2 cellular contexts compared by ENCODE assay signal in the genomic region with DNA sequence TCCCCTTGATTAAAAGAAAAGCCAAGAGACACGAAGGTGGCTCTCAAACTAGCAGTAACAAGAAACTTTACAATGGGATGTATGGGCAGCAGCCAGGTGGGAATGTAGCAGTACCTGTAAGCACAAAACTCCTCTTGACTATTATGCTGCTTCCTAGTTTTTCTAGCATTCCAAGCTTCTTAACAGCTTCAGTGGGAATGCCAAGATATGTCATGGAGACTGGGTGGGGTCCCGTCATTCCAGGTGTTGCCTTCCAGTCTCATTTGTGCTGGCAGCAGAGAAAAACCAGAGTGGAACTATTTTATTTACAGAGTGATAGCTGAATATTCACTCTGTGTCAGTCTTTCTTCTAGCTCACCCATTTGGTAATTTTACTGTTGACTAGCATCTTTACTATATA.
TF ChIP-seq lines count a peak whose summit lies in the region.

No MANE protein-coding gene starts in this region.

TF ChIP-seq in WTC11, 78 proteins besides CTCF, POLR2A, EP300 and RAD21:
- TF ChIP-seq, protein P1, sequence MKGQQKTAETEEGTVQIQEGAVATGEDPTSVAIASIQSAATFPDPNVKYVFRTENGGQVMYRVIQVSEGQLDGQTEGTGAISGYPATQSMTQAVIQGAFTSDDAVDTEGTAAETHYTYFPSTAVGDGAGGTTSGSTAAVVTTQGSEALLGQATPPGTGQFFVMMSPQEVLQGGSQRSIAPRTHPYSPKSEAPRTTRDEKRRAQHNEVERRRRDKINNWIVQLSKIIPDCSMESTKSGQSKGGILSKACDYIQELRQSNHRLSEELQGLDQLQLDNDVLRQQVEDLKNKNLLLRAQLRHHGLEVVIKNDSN (CRISPR knock-in tag; IDR thresholded peaks at IDR 0.05): no peak
- no peak for TF ChIP-seq ETV6 (CRISPR knock-in tag; IDR thresholded peaks at IDR 0.05)
- no peak for TF ChIP-seq NFE2L1 (CRISPR knock-in tag; IDR thresholded peaks at IDR 0.05)
- TF ChIP-seq, protein P2, sequence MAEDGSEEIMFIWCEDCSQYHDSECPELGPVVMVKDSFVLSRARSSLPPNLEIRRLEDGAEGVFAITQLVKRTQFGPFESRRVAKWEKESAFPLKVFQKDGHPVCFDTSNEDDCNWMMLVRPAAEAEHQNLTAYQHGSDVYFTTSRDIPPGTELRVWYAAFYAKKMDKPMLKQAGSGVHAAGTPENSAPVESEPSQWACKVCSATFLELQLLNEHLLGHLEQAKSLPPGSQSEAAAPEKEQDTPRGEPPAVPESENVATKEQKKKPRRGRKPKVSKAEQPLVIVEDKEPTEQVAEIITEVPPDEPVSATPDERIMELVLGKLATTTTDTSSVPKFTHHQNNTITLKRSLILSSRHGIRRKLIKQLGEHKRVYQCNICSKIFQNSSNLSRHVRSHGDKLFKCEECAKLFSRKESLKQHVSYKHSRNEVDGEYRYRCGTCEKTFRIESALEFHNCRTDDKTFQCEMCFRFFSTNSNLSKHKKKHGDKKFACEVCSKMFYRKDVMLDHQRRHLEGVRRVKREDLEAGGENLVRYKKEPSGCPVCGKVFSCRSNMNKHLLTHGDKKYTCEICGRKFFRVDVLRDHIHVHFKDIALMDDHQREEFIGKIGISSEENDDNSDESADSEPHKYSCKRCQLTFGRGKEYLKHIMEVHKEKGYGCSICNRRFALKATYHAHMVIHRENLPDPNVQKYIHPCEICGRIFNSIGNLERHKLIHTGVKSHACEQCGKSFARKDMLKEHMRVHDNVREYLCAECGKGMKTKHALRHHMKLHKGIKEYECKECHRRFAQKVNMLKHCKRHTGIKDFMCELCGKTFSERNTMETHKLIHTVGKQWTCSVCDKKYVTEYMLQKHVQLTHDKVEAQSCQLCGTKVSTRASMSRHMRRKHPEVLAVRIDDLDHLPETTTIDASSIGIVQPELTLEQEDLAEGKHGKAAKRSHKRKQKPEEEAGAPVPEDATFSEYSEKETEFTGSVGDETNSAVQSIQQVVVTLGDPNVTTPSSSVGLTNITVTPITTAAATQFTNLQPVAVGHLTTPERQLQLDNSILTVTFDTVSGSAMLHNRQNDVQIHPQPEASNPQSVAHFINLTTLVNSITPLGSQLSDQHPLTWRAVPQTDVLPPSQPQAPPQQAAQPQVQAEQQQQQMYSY (CRISPR knock-in tag; IDR thresholded peaks at IDR 0.05): no peak

TF ChIP-seq in H1, 55 proteins besides CTCF, POLR2A, EP300 and RAD21:
- TF ChIP-seq RBBP5 (IDR thresholded peaks at IDR 0.05; ENCODE audit: borderline replicate concordance, low read depth, low read length) (no peak), SIRT6 (IDR thresholded peaks at IDR 0.05; ENCODE audit: low read length) (no peak), POU5F1 (IDR thresholded peaks at IDR 0.05; ENCODE audit: low read depth, low read length) (no peak), TEAD4 (IDR thresholded peaks at IDR 0.05; ENCODE audit: low read depth, low read length) (0 out of 2 replicates have a peak, but pooled peaks have one; percentile 5), RFX5 (IDR thresholded peaks at IDR 0.05; ENCODE audit: borderline replicate concordance, low read depth, low read length) (no peak)
- TF ChIP-seq, protein P3, sequence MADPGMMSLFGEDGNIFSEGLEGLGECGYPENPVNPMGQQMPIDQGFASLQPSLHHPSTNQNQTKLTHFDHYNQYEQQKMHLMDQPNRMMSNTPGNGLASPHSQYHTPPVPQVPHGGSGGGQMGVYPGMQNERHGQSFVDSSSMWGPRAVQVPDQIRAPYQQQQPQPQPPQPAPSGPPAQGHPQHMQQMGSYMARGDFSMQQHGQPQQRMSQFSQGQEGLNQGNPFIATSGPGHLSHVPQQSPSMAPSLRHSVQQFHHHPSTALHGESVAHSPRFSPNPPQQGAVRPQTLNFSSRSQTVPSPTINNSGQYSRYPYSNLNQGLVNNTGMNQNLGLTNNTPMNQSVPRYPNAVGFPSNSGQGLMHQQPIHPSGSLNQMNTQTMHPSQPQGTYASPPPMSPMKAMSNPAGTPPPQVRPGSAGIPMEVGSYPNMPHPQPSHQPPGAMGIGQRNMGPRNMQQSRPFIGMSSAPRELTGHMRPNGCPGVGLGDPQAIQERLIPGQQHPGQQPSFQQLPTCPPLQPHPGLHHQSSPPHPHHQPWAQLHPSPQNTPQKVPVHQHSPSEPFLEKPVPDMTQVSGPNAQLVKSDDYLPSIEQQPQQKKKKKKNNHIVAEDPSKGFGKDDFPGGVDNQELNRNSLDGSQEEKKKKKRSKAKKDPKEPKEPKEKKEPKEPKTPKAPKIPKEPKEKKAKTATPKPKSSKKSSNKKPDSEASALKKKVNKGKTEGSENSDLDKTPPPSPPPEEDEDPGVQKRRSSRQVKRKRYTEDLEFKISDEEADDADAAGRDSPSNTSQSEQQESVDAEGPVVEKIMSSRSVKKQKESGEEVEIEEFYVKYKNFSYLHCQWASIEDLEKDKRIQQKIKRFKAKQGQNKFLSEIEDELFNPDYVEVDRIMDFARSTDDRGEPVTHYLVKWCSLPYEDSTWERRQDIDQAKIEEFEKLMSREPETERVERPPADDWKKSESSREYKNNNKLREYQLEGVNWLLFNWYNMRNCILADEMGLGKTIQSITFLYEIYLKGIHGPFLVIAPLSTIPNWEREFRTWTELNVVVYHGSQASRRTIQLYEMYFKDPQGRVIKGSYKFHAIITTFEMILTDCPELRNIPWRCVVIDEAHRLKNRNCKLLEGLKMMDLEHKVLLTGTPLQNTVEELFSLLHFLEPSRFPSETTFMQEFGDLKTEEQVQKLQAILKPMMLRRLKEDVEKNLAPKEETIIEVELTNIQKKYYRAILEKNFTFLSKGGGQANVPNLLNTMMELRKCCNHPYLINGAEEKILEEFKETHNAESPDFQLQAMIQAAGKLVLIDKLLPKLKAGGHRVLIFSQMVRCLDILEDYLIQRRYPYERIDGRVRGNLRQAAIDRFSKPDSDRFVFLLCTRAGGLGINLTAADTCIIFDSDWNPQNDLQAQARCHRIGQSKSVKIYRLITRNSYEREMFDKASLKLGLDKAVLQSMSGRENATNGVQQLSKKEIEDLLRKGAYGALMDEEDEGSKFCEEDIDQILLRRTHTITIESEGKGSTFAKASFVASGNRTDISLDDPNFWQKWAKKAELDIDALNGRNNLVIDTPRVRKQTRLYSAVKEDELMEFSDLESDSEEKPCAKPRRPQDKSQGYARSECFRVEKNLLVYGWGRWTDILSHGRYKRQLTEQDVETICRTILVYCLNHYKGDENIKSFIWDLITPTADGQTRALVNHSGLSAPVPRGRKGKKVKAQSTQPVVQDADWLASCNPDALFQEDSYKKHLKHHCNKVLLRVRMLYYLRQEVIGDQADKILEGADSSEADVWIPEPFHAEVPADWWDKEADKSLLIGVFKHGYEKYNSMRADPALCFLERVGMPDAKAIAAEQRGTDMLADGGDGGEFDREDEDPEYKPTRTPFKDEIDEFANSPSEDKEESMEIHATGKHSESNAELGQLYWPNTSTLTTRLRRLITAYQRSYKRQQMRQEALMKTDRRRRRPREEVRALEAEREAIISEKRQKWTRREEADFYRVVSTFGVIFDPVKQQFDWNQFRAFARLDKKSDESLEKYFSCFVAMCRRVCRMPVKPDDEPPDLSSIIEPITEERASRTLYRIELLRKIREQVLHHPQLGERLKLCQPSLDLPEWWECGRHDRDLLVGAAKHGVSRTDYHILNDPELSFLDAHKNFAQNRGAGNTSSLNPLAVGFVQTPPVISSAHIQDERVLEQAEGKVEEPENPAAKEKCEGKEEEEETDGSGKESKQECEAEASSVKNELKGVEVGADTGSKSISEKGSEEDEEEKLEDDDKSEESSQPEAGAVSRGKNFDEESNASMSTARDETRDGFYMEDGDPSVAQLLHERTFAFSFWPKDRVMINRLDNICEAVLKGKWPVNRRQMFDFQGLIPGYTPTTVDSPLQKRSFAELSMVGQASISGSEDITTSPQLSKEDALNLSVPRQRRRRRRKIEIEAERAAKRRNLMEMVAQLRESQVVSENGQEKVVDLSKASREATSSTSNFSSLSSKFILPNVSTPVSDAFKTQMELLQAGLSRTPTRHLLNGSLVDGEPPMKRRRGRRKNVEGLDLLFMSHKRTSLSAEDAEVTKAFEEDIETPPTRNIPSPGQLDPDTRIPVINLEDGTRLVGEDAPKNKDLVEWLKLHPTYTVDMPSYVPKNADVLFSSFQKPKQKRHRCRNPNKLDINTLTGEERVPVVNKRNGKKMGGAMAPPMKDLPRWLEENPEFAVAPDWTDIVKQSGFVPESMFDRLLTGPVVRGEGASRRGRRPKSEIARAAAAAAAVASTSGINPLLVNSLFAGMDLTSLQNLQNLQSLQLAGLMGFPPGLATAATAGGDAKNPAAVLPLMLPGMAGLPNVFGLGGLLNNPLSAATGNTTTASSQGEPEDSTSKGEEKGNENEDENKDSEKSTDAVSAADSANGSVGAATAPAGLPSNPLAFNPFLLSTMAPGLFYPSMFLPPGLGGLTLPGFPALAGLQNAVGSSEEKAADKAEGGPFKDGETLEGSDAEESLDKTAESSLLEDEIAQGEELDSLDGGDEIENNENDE (IDR thresholded peaks at IDR 0.05; ENCODE audit: insufficient replicate concordance, low read length): no peak
